2 cellular contexts compared by ENCODE assay signal in the genomic region with DNA sequence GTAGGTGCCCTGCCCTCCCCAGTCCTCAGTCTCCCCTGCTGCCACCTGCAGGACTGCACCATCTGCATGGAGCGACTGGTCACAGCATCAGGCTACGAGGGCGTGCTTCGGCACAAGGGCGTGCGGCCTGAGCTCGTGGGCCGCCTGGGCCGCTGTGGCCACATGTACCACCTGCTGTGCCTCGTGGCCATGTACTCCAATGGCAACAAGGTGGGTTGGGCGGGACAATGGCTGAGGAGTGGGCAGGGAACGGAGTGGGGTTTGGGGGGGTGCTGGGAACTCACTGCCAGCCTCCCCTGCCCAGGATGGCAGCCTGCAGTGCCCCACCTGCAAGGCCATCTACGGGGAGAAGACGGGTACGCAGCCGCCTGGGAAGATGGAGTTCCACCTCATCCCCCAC.
TF ChIP-seq lines count a peak whose summit lies in the region.

No MANE protein-coding gene starts in this region.

TF ChIP-seq in IMR-90, 13 proteins besides CTCF, POLR2A, EP300 and RAD21:
- TF ChIP-seq, protein P1, sequence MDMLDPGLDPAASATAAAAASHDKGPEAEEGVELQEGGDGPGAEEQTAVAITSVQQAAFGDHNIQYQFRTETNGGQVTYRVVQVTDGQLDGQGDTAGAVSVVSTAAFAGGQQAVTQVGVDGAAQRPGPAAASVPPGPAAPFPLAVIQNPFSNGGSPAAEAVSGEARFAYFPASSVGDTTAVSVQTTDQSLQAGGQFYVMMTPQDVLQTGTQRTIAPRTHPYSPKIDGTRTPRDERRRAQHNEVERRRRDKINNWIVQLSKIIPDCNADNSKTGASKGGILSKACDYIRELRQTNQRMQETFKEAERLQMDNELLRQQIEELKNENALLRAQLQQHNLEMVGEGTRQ (IDR thresholded peaks at IDR 0.05; ENCODE audit: low read depth, low read length): no peak
- TF ChIP-seq CEBPB (IDR thresholded peaks at IDR 0.05; ENCODE audit: low read depth, low read length) (no peak), RCOR1 (IDR thresholded peaks at IDR 0.05; ENCODE audit: insufficient replicate concordance, low read length) (no peak), MAFK (IDR thresholded peaks at IDR 0.05; ENCODE audit: low read depth, low read length) (no peak), FOS (IDR thresholded peaks at IDR 0.05; ENCODE audit: low read depth, low read length) (no peak), MXI1 (IDR thresholded peaks at IDR 0.05; ENCODE audit: borderline replicate concordance, low read depth, low read length) (no peak), SMC3 (IDR thresholded peaks at IDR 0.05; ENCODE audit: low read depth, low read length) (no peak), CHD1 (IDR thresholded peaks at IDR 0.05; ENCODE audit: low read depth, low read length) (no peak), MAZ (IDR thresholded peaks at IDR 0.05; ENCODE audit: borderline replicate concordance, low read depth, low read length) (no peak), NFE2L2 (IDR thresholded peaks at IDR 0.05; ENCODE audit: low read depth, low read length) (no peak), RFX5 (IDR thresholded peaks at IDR 0.05; ENCODE audit: low read depth, low read length) (no peak), BHLHE40 (IDR thresholded peaks at IDR 0.05; ENCODE audit: low read depth, low read length) (no peak)
- TF ChIP-seq, protein P2, sequence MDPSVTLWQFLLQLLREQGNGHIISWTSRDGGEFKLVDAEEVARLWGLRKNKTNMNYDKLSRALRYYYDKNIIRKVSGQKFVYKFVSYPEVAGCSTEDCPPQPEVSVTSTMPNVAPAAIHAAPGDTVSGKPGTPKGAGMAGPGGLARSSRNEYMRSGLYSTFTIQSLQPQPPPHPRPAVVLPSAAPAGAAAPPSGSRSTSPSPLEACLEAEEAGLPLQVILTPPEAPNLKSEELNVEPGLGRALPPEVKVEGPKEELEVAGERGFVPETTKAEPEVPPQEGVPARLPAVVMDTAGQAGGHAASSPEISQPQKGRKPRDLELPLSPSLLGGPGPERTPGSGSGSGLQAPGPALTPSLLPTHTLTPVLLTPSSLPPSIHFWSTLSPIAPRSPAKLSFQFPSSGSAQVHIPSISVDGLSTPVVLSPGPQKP (IDR thresholded peaks at IDR 0.05; ENCODE audit: borderline replicate concordance, low read depth, low read length): no peak

TF ChIP-seq in SK-N-SH treated with all-trans-retinoic acid at 6 μM for 48 hours, 23 proteins besides CTCF, POLR2A, EP300 and RAD21:
- TF ChIP-seq ZC3H10 (CRISPR knock-in tag; IDR thresholded peaks at IDR 0.05) (no peak), ZNF565 (CRISPR knock-in tag; conservative IDR thresholded peaks at IDR 0.05; ENCODE audit: low read depth) (no peak), ZFP30 (CRISPR knock-in tag; IDR thresholded peaks at IDR 0.05) (no peak), SNAI2 (CRISPR knock-in tag; IDR thresholded peaks at IDR 0.05) (no peak), RARB (CRISPR knock-in tag; IDR thresholded peaks at IDR 0.05) (no peak), BACH2 (CRISPR knock-in tag; IDR thresholded peaks at IDR 0.05; ENCODE audit: borderline replicate concordance) (no peak)
- TF ChIP-seq, protein P3, sequence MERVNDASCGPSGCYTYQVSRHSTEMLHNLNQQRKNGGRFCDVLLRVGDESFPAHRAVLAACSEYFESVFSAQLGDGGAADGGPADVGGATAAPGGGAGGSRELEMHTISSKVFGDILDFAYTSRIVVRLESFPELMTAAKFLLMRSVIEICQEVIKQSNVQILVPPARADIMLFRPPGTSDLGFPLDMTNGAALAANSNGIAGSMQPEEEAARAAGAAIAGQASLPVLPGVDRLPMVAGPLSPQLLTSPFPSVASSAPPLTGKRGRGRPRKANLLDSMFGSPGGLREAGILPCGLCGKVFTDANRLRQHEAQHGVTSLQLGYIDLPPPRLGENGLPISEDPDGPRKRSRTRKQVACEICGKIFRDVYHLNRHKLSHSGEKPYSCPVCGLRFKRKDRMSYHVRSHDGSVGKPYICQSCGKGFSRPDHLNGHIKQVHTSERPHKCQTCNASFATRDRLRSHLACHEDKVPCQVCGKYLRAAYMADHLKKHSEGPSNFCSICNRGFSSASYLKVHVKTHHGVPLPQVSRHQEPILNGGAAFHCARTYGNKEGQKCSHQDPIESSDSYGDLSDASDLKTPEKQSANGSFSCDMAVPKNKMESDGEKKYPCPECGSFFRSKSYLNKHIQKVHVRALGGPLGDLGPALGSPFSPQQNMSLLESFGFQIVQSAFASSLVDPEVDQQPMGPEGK (CRISPR knock-in tag; IDR thresholded peaks at IDR 0.05; ENCODE audit: borderline replicate concordance): no peak
